In the genomic region with DNA sequence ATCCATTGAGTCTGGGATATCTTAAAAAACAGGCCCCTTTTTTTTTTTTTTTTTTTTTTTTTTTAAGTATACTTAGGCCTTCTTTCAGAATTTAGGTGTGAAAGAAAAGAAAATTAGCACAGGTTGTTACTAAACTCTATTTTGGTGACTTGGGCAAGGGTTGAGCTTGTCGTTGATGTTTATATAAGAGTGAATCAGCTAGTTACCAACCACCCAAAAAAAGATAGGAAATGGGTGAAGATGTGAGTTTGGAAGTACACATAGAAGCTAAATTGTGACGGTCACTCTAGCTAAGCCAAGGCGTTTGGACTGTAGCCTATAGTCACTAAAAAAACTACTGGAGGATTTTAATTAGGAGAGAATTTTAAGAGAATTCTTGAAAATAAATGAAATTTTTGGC, we compare ENCODE assay signal across 2 cellular contexts.
TF ChIP-seq lines count a peak whose summit lies in the region.

No MANE protein-coding gene starts in this region.

TF ChIP-seq in liver, 16 proteins besides CTCF, POLR2A, EP300 and RAD21:
- peak; percentile 42 for TF ChIP-seq FOXA1 (IDR thresholded peaks at IDR 0.05)
- peak; percentile 20 for TF ChIP-seq YY1 (IDR thresholded peaks at IDR 0.05)
- TF ChIP-seq NR2F2 (IDR thresholded peaks at IDR 0.05), result no peak
- TF ChIP-seq, protein P1, sequence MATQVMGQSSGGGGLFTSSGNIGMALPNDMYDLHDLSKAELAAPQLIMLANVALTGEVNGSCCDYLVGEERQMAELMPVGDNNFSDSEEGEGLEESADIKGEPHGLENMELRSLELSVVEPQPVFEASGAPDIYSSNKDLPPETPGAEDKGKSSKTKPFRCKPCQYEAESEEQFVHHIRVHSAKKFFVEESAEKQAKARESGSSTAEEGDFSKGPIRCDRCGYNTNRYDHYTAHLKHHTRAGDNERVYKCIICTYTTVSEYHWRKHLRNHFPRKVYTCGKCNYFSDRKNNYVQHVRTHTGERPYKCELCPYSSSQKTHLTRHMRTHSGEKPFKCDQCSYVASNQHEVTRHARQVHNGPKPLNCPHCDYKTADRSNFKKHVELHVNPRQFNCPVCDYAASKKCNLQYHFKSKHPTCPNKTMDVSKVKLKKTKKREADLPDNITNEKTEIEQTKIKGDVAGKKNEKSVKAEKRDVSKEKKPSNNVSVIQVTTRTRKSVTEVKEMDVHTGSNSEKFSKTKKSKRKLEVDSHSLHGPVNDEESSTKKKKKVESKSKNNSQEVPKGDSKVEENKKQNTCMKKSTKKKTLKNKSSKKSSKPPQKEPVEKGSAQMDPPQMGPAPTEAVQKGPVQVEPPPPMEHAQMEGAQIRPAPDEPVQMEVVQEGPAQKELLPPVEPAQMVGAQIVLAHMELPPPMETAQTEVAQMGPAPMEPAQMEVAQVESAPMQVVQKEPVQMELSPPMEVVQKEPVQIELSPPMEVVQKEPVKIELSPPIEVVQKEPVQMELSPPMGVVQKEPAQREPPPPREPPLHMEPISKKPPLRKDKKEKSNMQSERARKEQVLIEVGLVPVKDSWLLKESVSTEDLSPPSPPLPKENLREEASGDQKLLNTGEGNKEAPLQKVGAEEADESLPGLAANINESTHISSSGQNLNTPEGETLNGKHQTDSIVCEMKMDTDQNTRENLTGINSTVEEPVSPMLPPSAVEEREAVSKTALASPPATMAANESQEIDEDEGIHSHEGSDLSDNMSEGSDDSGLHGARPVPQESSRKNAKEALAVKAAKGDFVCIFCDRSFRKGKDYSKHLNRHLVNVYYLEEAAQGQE (IDR thresholded peaks at IDR 0.05), result no peak
- peak; percentile 49 for TF ChIP-seq FOXA2 (IDR thresholded peaks at IDR 0.05)
- TF ChIP-seq, protein P2, sequence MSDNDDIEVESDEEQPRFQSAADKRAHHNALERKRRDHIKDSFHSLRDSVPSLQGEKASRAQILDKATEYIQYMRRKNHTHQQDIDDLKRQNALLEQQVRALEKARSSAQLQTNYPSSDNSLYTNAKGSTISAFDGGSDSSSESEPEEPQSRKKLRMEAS (IDR thresholded peaks at IDR 0.05), result no peak
- TF ChIP-seq RXRA (IDR thresholded peaks at IDR 0.05), result peak in 1 of 2 donors; percentile 50
- TF ChIP-seq EGR1 (IDR thresholded peaks at IDR 0.05; ENCODE audit: low read depth in 2 of 2), result peak in 1 of 2 donors; percentile 18
- TF ChIP-seq JUND (IDR thresholded peaks at IDR 0.05), result peak in 1 of 2 donors; percentile 65
- peak; percentile 9 to 53 for TF ChIP-seq HNF4A (conservative IDR thresholded peaks at IDR 0.05)
- no peak for TF ChIP-seq TAF1 (conservative IDR thresholded peaks at IDR 0.05)
- no peak for TF ChIP-seq HNF4G (IDR thresholded peaks at IDR 0.05)
- TF ChIP-seq GABPA (IDR thresholded peaks at IDR 0.05 in 1 of 2, conservative IDR thresholded peaks at IDR 0.05 in 1 of 2), result no peak
- no peak for TF ChIP-seq SP1 (IDR thresholded peaks at IDR 0.05)
- TF ChIP-seq, protein P3, sequence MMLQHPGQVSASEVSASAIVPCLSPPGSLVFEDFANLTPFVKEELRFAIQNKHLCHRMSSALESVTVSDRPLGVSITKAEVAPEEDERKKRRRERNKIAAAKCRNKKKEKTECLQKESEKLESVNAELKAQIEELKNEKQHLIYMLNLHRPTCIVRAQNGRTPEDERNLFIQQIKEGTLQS (IDR thresholded peaks at IDR 0.05), result no peak
- TF ChIP-seq, protein P4, sequence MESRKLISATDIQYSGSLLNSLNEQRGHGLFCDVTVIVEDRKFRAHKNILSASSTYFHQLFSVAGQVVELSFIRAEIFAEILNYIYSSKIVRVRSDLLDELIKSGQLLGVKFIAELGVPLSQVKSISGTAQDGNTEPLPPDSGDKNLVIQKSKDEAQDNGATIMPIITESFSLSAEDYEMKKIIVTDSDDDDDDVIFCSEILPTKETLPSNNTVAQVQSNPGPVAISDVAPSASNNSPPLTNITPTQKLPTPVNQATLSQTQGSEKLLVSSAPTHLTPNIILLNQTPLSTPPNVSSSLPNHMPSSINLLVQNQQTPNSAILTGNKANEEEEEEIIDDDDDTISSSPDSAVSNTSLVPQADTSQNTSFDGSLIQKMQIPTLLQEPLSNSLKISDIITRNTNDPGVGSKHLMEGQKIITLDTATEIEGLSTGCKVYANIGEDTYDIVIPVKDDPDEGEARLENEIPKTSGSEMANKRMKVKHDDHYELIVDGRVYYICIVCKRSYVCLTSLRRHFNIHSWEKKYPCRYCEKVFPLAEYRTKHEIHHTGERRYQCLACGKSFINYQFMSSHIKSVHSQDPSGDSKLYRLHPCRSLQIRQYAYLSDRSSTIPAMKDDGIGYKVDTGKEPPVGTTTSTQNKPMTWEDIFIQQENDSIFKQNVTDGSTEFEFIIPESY (IDR thresholded peaks at IDR 0.05), result no peak
TF ChIP-seq in liver: peak in this region for 7.

TF ChIP-seq in HepG2, 621 proteins besides CTCF, POLR2A, EP300 and RAD21:
- TF ChIP-seq SRF (IDR thresholded peaks at IDR 0.05; ENCODE audit: low read depth, low read length) (no peak), ZFX (CRISPR knock-in tag; IDR thresholded peaks at IDR 0.05; ENCODE audit: low read depth) (no peak)
